Comparison of ENCODE assay signal across 8 cellular contexts in genomic region chrX:48025561-48025960, GRCh38. TPM values are rescaled to one million over a fixed set of nuclear protein-coding genes. Genes with fewer than 3 reads are reported as not detected.
DNase-seq lines count a peak whose midpoint lies in the region; ATAC-seq, FAIRE-seq and TF ChIP-seq lines count a peak whose summit lies in the region.

No MANE protein-coding gene starts in this region.

- no peak overlapping the region for H3K4me3 ChIP-seq in LNCaP clone FGC (ENCODE audit: low read depth, low read length)
- no peak overlapping the region for H3K4me3 ChIP-seq in K562

- H3K79me2 ChIP-seq in K562 (ENCODE audit: control insufficient read depth, insufficient read depth, low read length), result no peaks in the 10 kb centered on the region

- no TSS peak for BruUV-seq in K562 (replicated peaks; lab: Mats Ljungman, UMichigan)

- WGBS in K562 (ENCODE audit: insufficient coverage, low coverage, missing lambda C conversion rate), result 2% methylated on average over 7 of the region's 7 CpGs

- POLR2A ChIA-PET in K562 (lab: Yijun Ruan, JAX), result no interaction called here

- peak; percentile 87 for ATAC-seq in K562

- CTCF ChIA-PET in K562 (lab: Yijun Ruan, JAX; ENCODE audit: low intra/inter-chr PET ratio), result interaction anchor here (0.6 to 3.0 kb wide), 9 partner anchors 170 to 832 kb away, joined by 3 to 23 read pairs (median 5); partner anchors contain the start of genes UBA1 and ZNF81

- intact Hi-C loops in K562 (cut with micrococcal nuclease), result loop anchor here (2.0 to 5.0 kb wide), 3 partner anchors 67 to 833 kb away; partner anchors contain the start of genes ARAF and UBA1

- 0 out of 2 replicates have a peak overlapping the region, but pooled peaks have one; percentile 32 for H2AFZ ChIP-seq in K562 (ENCODE audit: low read depth, low read length)

- no peak for TF ChIP-seq POLR2A in K562 (conservative IDR thresholded peaks at IDR 0.05)

- DNase-seq in activated CD4-positive, alpha-beta T cell treated with anti-CD3 and anti-CD28 coated beads for 4 hours, result peak; percentile 28 to 48
- DNase-seq in activated CD4-positive, alpha-beta T cell treated with anti-CD3 and anti-CD28 coated beads, Interleukin-2, amount 50 U/mL, for 4 hours, result no peak
- DNase-seq in LNCaP clone FGC (ENCODE audit: low read depth), result peak; percentile 10
- peak; percentile 31 for DNase-seq in RCC 7860 (ENCODE audit: low spot score)
- DNase-seq in K562 (ENCODE audit: extremely low read depth in 1 of 4, low spot score in 3 of 4), result peak; percentile 32 to 75 (median 42)
- DNase-seq in inferior parietal cortex (ENCODE audit: extremely low spot score), result peak; percentile 76
- DNase-seq in stimulated activated CD4-positive, alpha-beta T cell treated with anti-CD3 and anti-CD28 coated beads, Interleukin-15, amount 100 ng/mL, for 24 hours, result peak; percentile 40
- no peak for DNase-seq in amniotic stem cell (lab: John Stamatoyannopoulos, UW)

- H3K9me3 ChIP-seq in K562 (replicated peaks; ENCODE audit: control insufficient read depth, insufficient read depth, low read depth, low read length), result no peaks in the 10 kb centered on the region

- no peaks in the 10 kb centered on the region for H4K20me1 ChIP-seq in K562 (replicated peaks; ENCODE audit: control insufficient read depth, insufficient read depth, low read length)

- no peaks in the 10 kb centered on the region for H3K9me1 ChIP-seq in K562 (ENCODE audit: control insufficient read depth, insufficient read depth, low read length)

- H3K27ac ChIP-seq in K562 (ENCODE audit: extremely low read depth, low read depth, low read length), result no peak overlapping the region

- no peak overlapping the region for H3K9ac ChIP-seq in K562 (ENCODE audit: insufficient read depth in 1 of 2, low read depth in 2 of 2, low read length in 2 of 2)

- peak; percentile 71 for TF ChIP-seq CTCF in LNCaP clone FGC (IDR thresholded peaks at IDR 0.05; ENCODE audit: control insufficient read depth, extremely low read depth, insufficient read depth)
- TF ChIP-seq CTCF in K562 (IDR thresholded peaks at IDR 0.05 in 2 of 3, conservative IDR thresholded peaks at IDR 0.05 in 1 of 3; ENCODE audit: insufficient read depth in 2 of 3, low read depth in 1 of 3, low read length in 3 of 3), result peak; percentile 68 to 80 (median 68)

- H3K4me2 ChIP-seq in K562 (ENCODE audit: insufficient read depth, low read length), result no peak overlapping the region

- TF ChIP-seq EP300 in K562 (IDR thresholded peaks at IDR 0.05; ENCODE audit: low read length), result no peak

- FAIRE-seq in RCC 7860 (lab: Jason Lieb, UNC), result peak; percentile 52
- peak; percentile 93 for FAIRE-seq in K562 (lab: Jason Lieb, UNC)

- peak; percentile 67 to 82 for TF ChIP-seq RAD21 in K562 (CRISPR knock-in tag; conservative IDR thresholded peaks at IDR 0.05 in 1 of 2, IDR thresholded peaks at IDR 0.05 in 1 of 2)

- no peaks in the 10 kb centered on the region for H3K36me3 ChIP-seq in K562 (ENCODE audit: control insufficient read depth, insufficient read depth, low read length)

- in situ Hi-C loops in K562 (cut with MboI), result loop anchor here (10.0 to 25.0 kb wide), 2 partner anchors 201 to 513 kb away; no protein-coding TSS in a partner anchor

- H3K27me3 ChIP-seq in K562 (ENCODE audit: control insufficient read depth in 2 of 2, insufficient read depth in 2 of 2, low read length in 2 of 2), result peaks cover 0 to 5% of the 10 kb centered on the region in 2 experiments; a peak in 1 of 5 replicates

- no peaks in the 10 kb centered on the region for H3K4me1 ChIP-seq in K562 (replicated peaks in 1 of 2; ENCODE audit: control insufficient read depth in 2 of 2, insufficient read depth in 2 of 2, low read length in 2 of 2)

TF ChIP-seq in K562, 482 proteins besides CTCF, POLR2A, EP300 and RAD21 (continues in another document):
- TF ChIP-seq SMC3 (conservative IDR thresholded peaks at IDR 0.05; ENCODE audit: insufficient read depth, low read depth, low read length) (peak; percentile 42; the same call in 1 of the 2 replicates), STAG1 (CRISPR knock-in tag; IDR thresholded peaks at IDR 0.05; ENCODE audit: borderline replicate concordance) (peak; percentile 28; the same call in 1 of the 2 replicates), MEIS2 (IDR thresholded peaks at IDR 0.05; ENCODE audit: partially characterized antibody) (peak; percentile 14), DEAF1 (CRISPR knock-in tag; IDR thresholded peaks at IDR 0.05) (peak; percentile 80), GABPB1 (CRISPR knock-in tag; IDR thresholded peaks at IDR 0.05) (no peak)

RNA-seq across cellular contexts. Expression of gene SPACA5, which starts 18.8 kb away (rescaled TPM):
- not detected in 2 replicates for total RNA-seq in K562 (2011; cell fraction: chromatin; rRNA removed; ENCODE audit: low replicate concordance)
- not detected in 2 replicates for total RNA-seq in K562 (2011; cell fraction: nucleolus; rRNA removed)
- not detected in 2 replicates for total RNA-seq in K562 (2011; cell fraction: nucleoplasm; rRNA removed)
- not detected in 2 replicates for total RNA-seq in K562 (2014; rRNA removed)
- not detected in 2 replicates for total RNA-seq in K562 (2014; rRNA removed; fragmentation: Illumina TruSeq; extraction: Trizol)
- not detected in 2 replicates for total RNA-seq in K562 (2015; rRNA removed; fragmentation: Illumina TruSeq; extraction: Trizol)
- not detected in 2 replicates for total RNA-seq in K562 (2021)
- not detected in 2 replicates for polyA plus RNA-seq in K562 (2011; rRNA removed)
- polyA plus RNA-seq in K562 (2011; cell fraction: cytosol; rRNA removed), result not detected in 2 replicates
- polyA plus RNA-seq in K562 (2011; cell fraction: nucleus; rRNA removed), result not detected in 2 replicates
- not detected in 2 replicates for polyA plus RNA-seq in K562 (2012)
- not detected in 2 replicates for polyA plus RNA-seq in K562 (2014; fragmentation: Illumina TruSeq; extraction: Trizol)
- polyA plus RNA-seq in K562 (2014; fragmentation: Nextera tagmentation; extraction: Ambion mirVana), result not detected
- not detected in 2 replicates for polyA plus RNA-seq in K562 (2014; rRNA removed)
- not detected in 2 replicates for polyA minus RNA-seq in K562 (2011; rRNA and poly(A)+ RNA removed)
- polyA minus RNA-seq in K562 (2011; cell fraction: cytosol; rRNA and poly(A)+ RNA removed), result not detected in 2 replicates
- polyA minus RNA-seq in K562 (2011; cell fraction: nucleus; rRNA and poly(A)+ RNA removed), result not detected in 2 replicates

RNA-seq across cellular contexts. Expression of gene ZNF182, which starts 21.8 kb away (rescaled TPM):
- 0.93 and 5.2 TPM in 2 replicates for total RNA-seq in K562 (2011; cell fraction: chromatin; rRNA removed; ENCODE audit: low replicate concordance)
- total RNA-seq in K562 (2011; cell fraction: nucleolus; rRNA removed), result 0.83 and 1.6 TPM in 2 replicates
- total RNA-seq in K562 (2011; cell fraction: nucleoplasm; rRNA removed), result 1.6 and 2.4 TPM in 2 replicates
- total RNA-seq in K562 (2014; rRNA removed) (1.7 and 1.9 TPM in 2 replicates), K562 (2014; rRNA removed; fragmentation: Illumina TruSeq; extraction: Trizol) (4.7 and 4.8 TPM in 2 replicates), K562 (2015; rRNA removed; fragmentation: Illumina TruSeq; extraction: Trizol) (4.0 and 5.0 TPM in 2 replicates), K562 (2021) (2.8 and 3.5 TPM in 2 replicates)
- polyA plus RNA-seq in K562 (2011; rRNA removed) (4.6 and 5.1 TPM in 2 replicates), K562 (2014; fragmentation: Illumina TruSeq; extraction: Trizol) (4.0 and 4.3 TPM in 2 replicates), K562 (2014; fragmentation: Nextera tagmentation; extraction: Ambion mirVana) (1 to 10 TPM in 1 of 2 experiments, under 1 TPM in 1; 0.59 to 1.4 TPM), K562 (2014; rRNA removed) (2.8 and 3.9 TPM in 2 replicates)
- polyA plus RNA-seq in K562 (2011; cell fraction: cytosol; rRNA removed), result 0.55 and 1.9 TPM in 2 replicates
- polyA plus RNA-seq in K562 (2011; cell fraction: nucleus; rRNA removed), result 4.4 and 6.6 TPM in 2 replicates
- 2.1 and 2.7 TPM in 2 replicates for polyA plus RNA-seq in K562 (2012)
- polyA minus RNA-seq in K562 (2011; rRNA and poly(A)+ RNA removed), result 3.7 and 6.4 TPM in 2 replicates
- 1.9 TPM in 2 replicates for polyA minus RNA-seq in K562 (2011; cell fraction: cytosol; rRNA and poly(A)+ RNA removed)
- polyA minus RNA-seq in K562 (2011; cell fraction: nucleus; rRNA and poly(A)+ RNA removed), result 1.1 and 2.8 TPM in 2 replicates

RNA-seq across cellular contexts. Expression of gene ZNF630, which starts 45.9 kb away (rescaled TPM):
- 0.25 and 1.2 TPM in 2 replicates for total RNA-seq in K562 (2011; cell fraction: chromatin; rRNA removed; ENCODE audit: low replicate concordance)
- total RNA-seq in K562 (2011; cell fraction: nucleolus; rRNA removed), result 0.39 TPM in 1 of 2 replicates, not detected in the other
- total RNA-seq in K562 (2011; cell fraction: nucleoplasm; rRNA removed), result 0.22 TPM in 1 of 2 replicates, not detected in the other
- total RNA-seq in K562 (2014; rRNA removed), result 0.14 and 0.20 TPM in 2 replicates
- 0.41 and 0.55 TPM in 2 replicates for total RNA-seq in K562 (2014; rRNA removed; fragmentation: Illumina TruSeq; extraction: Trizol)
- total RNA-seq in K562 (2015; rRNA removed; fragmentation: Illumina TruSeq; extraction: Trizol), result 0.45 and 1.1 TPM in 2 replicates
- 0.27 and 0.29 TPM in 2 replicates for total RNA-seq in K562 (2021)
- 0.06 and 0.60 TPM in 2 replicates for polyA plus RNA-seq in K562 (2011; rRNA removed)
- polyA plus RNA-seq in K562 (2011; cell fraction: cytosol; rRNA removed), result 0.04 and 0.25 TPM in 2 replicates
- polyA plus RNA-seq in K562 (2011; cell fraction: nucleus; rRNA removed), result 0.09 and 0.76 TPM in 2 replicates
- polyA plus RNA-seq in K562 (2012), result 0.42 and 1.1 TPM in 2 replicates
- polyA plus RNA-seq in K562 (2014; fragmentation: Illumina TruSeq; extraction: Trizol), result 0.35 and 0.67 TPM in 2 replicates
- under 1 TPM; 0.17 to 0.34 TPM for polyA plus RNA-seq in K562 (2014; fragmentation: Nextera tagmentation; extraction: Ambion mirVana)
- polyA plus RNA-seq in K562 (2014; rRNA removed), result 0.18 and 0.37 TPM in 2 replicates
- 0.33 TPM in 1 of 2 replicates, not detected in the other for polyA minus RNA-seq in K562 (2011; rRNA and poly(A)+ RNA removed)
- not detected in 2 replicates for polyA minus RNA-seq in K562 (2011; cell fraction: cytosol; rRNA and poly(A)+ RNA removed)
- polyA minus RNA-seq in K562 (2011; cell fraction: nucleus; rRNA and poly(A)+ RNA removed), result 0.13 and 0.33 TPM in 2 replicates

Comparison
In these comparisons a context has a peak if more than half of its experiments do, and no peak if none do; other contexts are left out.
1. DNase-seq: peak in activated CD4-positive, alpha-beta T cell treated with anti-CD3 and anti-CD28 coated beads for 4 hours (2 of 2), LNCaP clone FGC (single experiment), RCC 7860 (single experiment), K562 (4 of 4), inferior parietal cortex (single experiment) and stimulated activated CD4-positive, alpha-beta T cell treated with anti-CD3 and anti-CD28 coated beads, Interleukin-15, amount 100 ng/mL, for 24 hours (single experiment); none in activated CD4-positive, alpha-beta T cell treated with anti-CD3 and anti-CD28 coated beads, Interleukin-2, amount 50 U/mL, for 4 hours (0 of 2) and amniotic stem cell (single experiment).